8 cellular contexts compared by ENCODE assay signal in the genomic region with DNA sequence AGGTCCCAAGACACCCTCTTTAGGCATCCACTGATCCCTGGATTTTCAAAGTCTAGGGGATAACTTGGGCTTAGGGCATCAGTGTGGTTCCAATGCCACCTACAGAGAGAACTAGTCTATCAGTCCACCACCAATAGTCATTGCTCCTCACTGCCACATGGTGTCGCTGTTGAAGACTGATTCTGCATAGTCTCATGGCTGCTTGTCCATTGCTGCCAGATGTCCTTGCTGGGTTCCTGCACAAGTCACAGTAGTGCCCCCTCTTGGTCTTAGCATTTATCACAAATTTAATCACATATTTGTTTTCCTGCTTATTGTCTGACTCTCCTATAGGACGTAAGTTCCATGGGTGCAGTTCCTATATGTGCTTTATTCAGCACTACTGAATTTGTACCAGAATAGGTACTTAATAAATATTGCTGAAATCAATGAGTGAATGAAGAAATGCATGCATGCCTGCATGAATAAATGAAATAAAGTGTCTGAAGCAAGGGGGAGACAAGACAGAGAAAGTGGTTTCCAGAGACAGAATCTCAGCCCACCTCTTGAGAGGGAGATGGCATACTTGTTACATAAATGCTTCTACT. TPM values are rescaled to one million over a fixed set of nuclear protein-coding genes. Genes with fewer than 3 reads are reported as not detected.
DNase-seq lines count a peak whose midpoint lies in the region; ATAC-seq and TF ChIP-seq lines count a peak whose summit lies in the region.

No MANE protein-coding gene starts in this region.

- H3K27me3 Mint-ChIP-seq in CD8-positive, alpha-beta T cell (ENCODE audit: low read depth) = peaks cover 8% of the 10 kb centered on the region
- H3K27me3 Mint-ChIP-seq in activated naive CD8-positive, alpha-beta T cell treated with anti-CD3 and anti-CD28 coated beads, Interleukin-2, amount 50 U/mL, for 24 hours = peaks cover 12% of the 10 kb centered on the region

- WGBS in thyroid gland, 2 donors = 39 to 47% methylated on average over 2 of the region's 2 CpGs

- peaks cover 13% of the 10 kb centered on the region for H3K9me3 ChIP-seq in CD8-positive, alpha-beta T cell (ENCODE audit: low read length)
- no peaks in the 10 kb centered on the region for H3K9me3 ChIP-seq in thyroid gland

- no peaks in the 10 kb centered on the region for H3K36me3 ChIP-seq in CD8-positive, alpha-beta T cell (ENCODE audit: insufficient read depth, low read length)
- H3K36me3 ChIP-seq in thyroid gland = no peaks in the 10 kb centered on the region

- CTCF ChIA-PET in CD8-positive, alpha-beta T cell (lab: Charles Lee) = no interaction called here
- CTCF ChIA-PET in HEK293T (lab: Yijun Ruan, JAX) = no interaction called here

- H3K27ac Mint-ChIP-seq in CD8-positive, alpha-beta T cell = no peak overlapping the region
- no peak overlapping the region for H3K27ac Mint-ChIP-seq in activated naive CD8-positive, alpha-beta T cell treated with anti-CD3 and anti-CD28 coated beads, Interleukin-2, amount 50 U/mL, for 24 hours

- intact Hi-C loops in CD8-positive, alpha-beta T cell (cut with DNase I, micrococcal nuclease) = loop anchor here in 1 of 2 experiments (5.0 kb wide), 2 partner anchors 74 to 119 kb away; no protein-coding TSS in a partner anchor
- intact Hi-C loops in thyroid gland (cut with DNase I) = loop anchor here (5.0 kb wide), 1 partner anchor 124 kb away; no protein-coding TSS in a partner anchor

- H3K4me3 Mint-ChIP-seq in CD8-positive, alpha-beta T cell = no peak overlapping the region
- H3K4me3 Mint-ChIP-seq in activated naive CD8-positive, alpha-beta T cell treated with anti-CD3 and anti-CD28 coated beads, Interleukin-2, amount 50 U/mL, for 24 hours = no peak overlapping the region

- peak; percentile 61 for ATAC-seq in CD8-positive, alpha-beta T cell
- peak; percentile 57 for ATAC-seq in activated naive CD8-positive, alpha-beta T cell treated with anti-CD3 and anti-CD28 coated beads, Interleukin-2, amount 50 U/mL, for 24 hours
- no peak for ATAC-seq in HG02678 (IDR thresholded peaks at IDR 0.05; ENCODE audit: unreplicated experiment)
- ATAC-seq in HG03108 (IDR thresholded peaks at IDR 0.05; ENCODE audit: unreplicated experiment) = no peak

- no peak for TF ChIP-seq POLR2A in thyroid gland (IDR thresholded peaks at IDR 0.05)

- POLR2A ChIA-PET in CD8-positive, alpha-beta T cell (lab: Charles Lee) = no interaction called here
- POLR2A ChIA-PET in HEK293T (lab: Yijun Ruan, JAX) = no interaction called here

- peak; percentile 67 for TF ChIP-seq CTCF in CD8-positive, alpha-beta T cell (IDR thresholded peaks at IDR 0.05)
- peak in 4 of 6 experiments; percentile 16 to 49 (median 40) for TF ChIP-seq CTCF in thyroid gland (IDR thresholded peaks at IDR 0.05)

- H3K9me3 Mint-ChIP-seq in CD8-positive, alpha-beta T cell = peaks cover 20% of the 10 kb centered on the region
- H3K9me3 Mint-ChIP-seq in activated naive CD8-positive, alpha-beta T cell treated with anti-CD3 and anti-CD28 coated beads, Interleukin-2, amount 50 U/mL, for 24 hours = peaks cover 20% of the 10 kb centered on the region

- H3K27me3 ChIP-seq in CD8-positive, alpha-beta T cell (ENCODE audit: insufficient read depth, low read length) = no peaks in the 10 kb centered on the region
- H3K27me3 ChIP-seq in thyroid gland = no peaks in the 10 kb centered on the region

- H3K4me1 Mint-ChIP-seq in CD8-positive, alpha-beta T cell (ENCODE audit: low read depth) = no peaks in the 10 kb centered on the region
- no peaks in the 10 kb centered on the region for H3K4me1 Mint-ChIP-seq in activated naive CD8-positive, alpha-beta T cell treated with anti-CD3 and anti-CD28 coated beads, Interleukin-2, amount 50 U/mL, for 24 hours

- H3K27ac ChIP-seq in CD8-positive, alpha-beta T cell (ENCODE audit: low read depth, low read length) = no peak overlapping the region
- H3K27ac ChIP-seq in thyroid gland = no peak overlapping the region

- no peaks in the 10 kb centered on the region for H3K4me1 ChIP-seq in CD8-positive, alpha-beta T cell (ENCODE audit: insufficient read depth, low read length)
- no peaks in the 10 kb centered on the region for H3K4me1 ChIP-seq in thyroid gland

- DNase-seq in CD8-positive, alpha-beta T cell = peak in 4 of 7 experiments; percentile 1 to 41 (median 26)
- DNase-seq in HEK293T (ENCODE audit: extremely low spot score) (peak; percentile 81), RKO (ENCODE audit: low spot score) (peak; percentile 79), kidney tubule cell (ENCODE audit: low spot score) (peak; percentile 62), thyroid gland (no peak)
- peak; percentile 59 for DNase-seq in activated naive CD8-positive, alpha-beta T cell treated with anti-CD3 and anti-CD28 coated beads, Interleukin-2, amount 50 U/mL, for 24 hours

- no peak overlapping the region for H3K4me3 ChIP-seq in CD8-positive, alpha-beta T cell (ENCODE audit: low read depth, low read length)
- no peak overlapping the region for H3K4me3 ChIP-seq in thyroid gland (replicated peaks in 1 of 3)

- no peaks in the 10 kb centered on the region for H3K36me3 Mint-ChIP-seq in CD8-positive, alpha-beta T cell
- peaks cover 2% of the 10 kb centered on the region for H3K36me3 Mint-ChIP-seq in activated naive CD8-positive, alpha-beta T cell treated with anti-CD3 and anti-CD28 coated beads, Interleukin-2, amount 50 U/mL, for 24 hours (ENCODE audit: low read depth)

TF ChIP-seq in HEK293T, 16 proteins besides CTCF, POLR2A, EP300 and RAD21:
- no peak for TF ChIP-seq BHLHE40 (IDR thresholded peaks at IDR 0.05; ENCODE audit: borderline replicate concordance)
- no peak for TF ChIP-seq SUZ12 (IDR thresholded peaks at IDR 0.05)
- TF ChIP-seq LEF1 (IDR thresholded peaks at IDR 0.05; ENCODE audit: borderline replicate concordance) = no peak
- no peak for TF ChIP-seq FOXK2 (IDR thresholded peaks at IDR 0.05)
- TF ChIP-seq SP1 (IDR thresholded peaks at IDR 0.05) = no peak
TF ChIP-seq in HEK293T: peak in this region for 0.

RNA-seq across cellular contexts. Expression of a gene that starts 45.9 kb away (rescaled TPM):
- 100 to 1,000 TPM; 110 to 113 TPM for total RNA-seq in CD8-positive, alpha-beta T cell
- total RNA-seq in thyroid gland = 100 to 1,000 TPM; 124 to 208 (median 151) TPM

Comparison
In these comparisons a context has a peak if more than half of its experiments do, and no peak if none do; other contexts are left out.
1. ATAC-seq: peak in CD8-positive, alpha-beta T cell (single experiment) and activated naive CD8-positive, alpha-beta T cell treated with anti-CD3 and anti-CD28 coated beads, Interleukin-2, amount 50 U/mL, for 24 hours (single experiment); none in HG02678 (single experiment) and HG03108 (single experiment).
2. DNase-seq: peak in CD8-positive, alpha-beta T cell (4 of 7), HEK293T (single experiment), RKO (single experiment), activated naive CD8-positive, alpha-beta T cell treated with anti-CD3 and anti-CD28 coated beads, Interleukin-2, amount 50 U/mL, for 24 hours (single experiment) and kidney tubule cell (single experiment); none in thyroid gland (0 of 2).